ENCODE assay signal across 23 cellular contexts in the genomic region with DNA sequence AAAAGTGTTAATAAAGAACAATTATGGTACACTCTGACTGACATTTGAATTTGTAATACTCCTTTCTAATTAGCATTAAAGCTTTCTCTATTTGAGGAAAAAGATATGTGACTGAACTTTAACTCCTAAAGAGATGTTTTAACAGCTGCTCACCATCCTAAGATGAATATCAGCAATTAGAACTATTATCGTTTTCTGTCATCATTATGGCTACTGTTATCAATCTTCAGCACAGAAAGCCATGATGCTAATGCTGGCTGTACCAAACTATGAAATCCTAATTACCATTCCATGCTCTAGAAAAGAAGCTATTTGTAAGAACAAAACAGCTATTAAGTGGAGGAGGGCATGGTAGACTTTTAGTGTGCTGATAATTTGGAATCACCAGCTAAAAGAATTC.
"Had no signal": no experiment of that assay in that cellular context is flagged by ENCODE, and none has a peak within 500 bp of the region (broad histone marks: within the 10 kb centered on the region; RNA-seq: fewer than 3 reads in every experiment).

No MANE protein-coding gene starts in this region.

- H3K79me2 ChIP-seq: parathyroid adenoma had no signal

- H3K4me3 ChIP-seq: neural progenitor cell, ovary, psoas muscle, right lobe of liver, sigmoid colon, stomach, thoracic aorta, thyroid gland, tibial nerve, upper lobe of left lung, vagina had no signal

- ATAC-seq: psoas muscle; right cardiac atrium; stimulated activated effector memory CD8-positive, alpha-beta T cell treated with anti-CD3 and anti-CD28 coated beads, Interleukin-12 subunit alpha, Interleukin-12 subunit beta, amount 100 ng/mL, for 72 hours; stimulated activated naive B cell treated with anti-CD40 and anti-IgM and Interleukin-4, amounts not matched to agents 10 μg/mL and 1 μg/mL and 100 μg/mL, for 72 hours had no signal

- H3K27ac ChIP-seq: neural progenitor cell, ovary, parathyroid adenoma, psoas muscle, right lobe of liver, sigmoid colon, stomach, thyroid gland, tibial nerve, upper lobe of left lung, vagina had no signal

- H3K4me2 ChIP-seq: neural progenitor cell had no signal

- H3K27me3 ChIP-seq: neural progenitor cell, right lobe of liver, sigmoid colon, stomach, thyroid gland, tibial nerve, upper lobe of left lung, vagina had no signal

- H3K4me1 ChIP-seq: parathyroid adenoma, psoas muscle, right lobe of liver, sigmoid colon, stomach, thyroid gland, tibial nerve, upper lobe of left lung, vagina had no signal

- DNase-seq: occipital lobe; ovary; posterior cingulate gyrus; psoas muscle; right cardiac atrium; right lobe of liver; sigmoid colon; small intestine; stimulated activated CD4-positive, alpha-beta T cell treated with anti-CD3 and anti-CD28 coated beads, Interleukin-15, amount 100 ng/mL, for 24 hours; stimulated activated CD4-positive, alpha-beta T cell treated with anti-CD3 and anti-CD28 coated beads, Interleukin-2, amount 100 ng/mL, for 24 hours; stimulated activated CD4-positive, alpha-beta T cell treated with anti-CD3 and anti-CD28 coated beads, Interleukin-2, amount 100 ng/mL, for 48 hours; stimulated activated CD4-positive, alpha-beta T cell treated with anti-CD3 and anti-CD28 coated beads, Interleukin-4, amount 100 ng/mL, for 24 hours; stimulated activated naive B cell treated with anti-CD40 and anti-IgM and Interleukin-4, amounts not matched to agents 10 μg/mL and 1 μg/mL and 100 μg/mL, for 72 hours; stimulated activated naive CD4-positive, alpha-beta T cell treated with Interleukin-2 at 50 U/mL for 16 hours; stomach; thyroid gland; upper lobe of left lung had no signal

- H3K9ac ChIP-seq: neural progenitor cell, parathyroid adenoma had no signal

- H3K36me3 ChIP-seq: ovary, right lobe of liver, sigmoid colon, stomach, thoracic aorta, thyroid gland, tibial nerve, upper lobe of left lung, vagina had no signal
